11 cellular contexts compared by ENCODE assay signal in genomic region chr1:156738407-156738806, GRCh38.
"Had no signal": no experiment of that assay in that cellular context is flagged by ENCODE, and none has a peak within 500 bp of the region (broad histone marks: within the 10 kb centered on the region; RNA-seq: fewer than 3 reads in every experiment).

No MANE protein-coding gene starts in this region.

- H3K27ac Mint-ChIP-seq: activated B cell treated with CpG ODN at 0.5 μM for 24 hours had no signal

- H3K27me3 Mint-ChIP-seq: activated B cell treated with CpG ODN at 0.5 μM for 24 hours had no signal

- DNase-seq: activated B cell treated with CpG ODN at 0.5 μM for 24 hours; activated CD4-positive, alpha-beta T cell treated with anti-CD3 and anti-CD28 coated beads, Interleukin-2, amount 50 U/mL, for 1 hour; activated naive CD4-positive, alpha-beta T cell treated with Interleukin-2 at 50 U/mL for 16 hours; dorsolateral prefrontal cortex; hippocampal formation; left ventricle myocardium superior; posterior cingulate gyrus; stimulated activated CD4-positive, alpha-beta T cell treated with anti-CD3 and anti-CD28 coated beads, Interleukin-4, amount 100 ng/mL, for 4 hours; T-helper 1 cell; tibial artery had no signal

- H3K9me3 Mint-ChIP-seq: activated B cell treated with CpG ODN at 0.5 μM for 24 hours; activated T-helper 1 cell treated with anti-CD3 and anti-CD28 coated beads, Interleukin-12 subunit alpha, Interleukin-12 subunit beta, Interleukin-2, Interleukin-4 antibody, amounts not matched to agents 30 ng/mL and 10 ng/mL and 1 ng/mL, durations not matched to agents 14 hours and 24 hours and 36 hours had no signal

- H3K4me3 ChIP-seq: dorsolateral prefrontal cortex, tibial artery had no signal

- ATAC-seq: left ventricle myocardium superior had no signal

- H3K27me3 ChIP-seq: dorsolateral prefrontal cortex, tibial artery had no signal

- H3K9me3 ChIP-seq: tibial artery had no signal

- H3K27ac ChIP-seq: dorsolateral prefrontal cortex, tibial artery had no signal
